20 cellular contexts compared by ENCODE assay signal in genomic region chr2:392181-392920, GRCh38.
DNase-seq lines count a peak whose midpoint lies in the region; ATAC-seq, FAIRE-seq and TF ChIP-seq lines count a peak whose summit lies in the region.
"Had no signal": no experiment of that assay in that cellular context is flagged by ENCODE, and none has a peak within 500 bp of the region (broad histone marks: within the 10 kb centered on the region; RNA-seq: fewer than 3 reads in every experiment).

No MANE protein-coding gene starts in this region.

- DNase-seq in HepG2 (ENCODE audit: low spot score) (no peak), right lobe of liver (no peak), H1 (ENCODE audit: low read depth in 1 of 2, low spot score in 2 of 2) (no peak), neural progenitor cell (ENCODE audit: low spot score) (no peak), upper lobe of right lung (no peak), RPMI8226 (no peak)
- DNase-seq: 8988T, C1 segment of cervical spinal cord, GOT3, Karpas-422, MV-4-11, NCI-H1694, NCI-H2081, NCI-H2171 treated with DMSO at 0.1 percent for 48 hours, NCI-H524 treated with DMSO at 0.1 percent for 48 hours had no signal

- H3K79me2 ChIP-seq in HepG2 (ENCODE audit: insufficient read depth, low read length) = no peaks in the 10 kb centered on the region
- no peaks in the 10 kb centered on the region for H3K79me2 ChIP-seq in H1 (ENCODE audit: control insufficient read depth in 1 of 2, insufficient read depth in 2 of 2, low read length in 2 of 2)
- H3K79me2 ChIP-seq in neural progenitor cell (ENCODE audit: low read depth) = no peaks in the 10 kb centered on the region

- peaks cover 23% of the 10 kb centered on the region for H3K27me3 Mint-ChIP-seq in neural progenitor cell (ENCODE audit: insufficient read depth, low read depth)

- TF ChIP-seq CTCF in HepG2 (CRISPR knock-in tag; IDR thresholded peaks at IDR 0.05) = no peak
- TF ChIP-seq CTCF in right lobe of liver (IDR thresholded peaks at IDR 0.05) = no peak
- no peak for TF ChIP-seq CTCF in H1 (IDR thresholded peaks at IDR 0.05; ENCODE audit: control extremely low read depth in 1 of 3, insufficient read depth in 1 of 3, low read depth in 1 of 3, low read length in 3 of 3)
- TF ChIP-seq CTCF in neural progenitor cell (IDR thresholded peaks at IDR 0.05) = no peak
- no peak for TF ChIP-seq CTCF in upper lobe of right lung (IDR thresholded peaks at IDR 0.05)

- TF ChIP-seq RAD21 in HepG2 (CRISPR knock-in tag; IDR thresholded peaks at IDR 0.05) (no peak), H1 (IDR thresholded peaks at IDR 0.05 in 1 of 2, conservative IDR thresholded peaks at IDR 0.05 in 1 of 2; ENCODE audit: low read depth in 2 of 2, low read length in 2 of 2) (no peak)

- H2BK15ac ChIP-seq in H1 (ENCODE audit: low read length) = no peak overlapping the region

- H3K4me1 Mint-ChIP-seq in neural progenitor cell = peaks cover 49% of the 10 kb centered on the region

- no peak overlapping the region for H3K4ac ChIP-seq in H1 (replicated peaks; ENCODE audit: insufficient read length, low read depth, low read length)

- TF ChIP-seq EP300 in HepG2 (IDR thresholded peaks at IDR 0.05; ENCODE audit: low read depth in 2 of 2, low read length in 2 of 2) (no peak), HepG2 (CRISPR knock-in tag; IDR thresholded peaks at IDR 0.05; ENCODE audit: borderline replicate concordance) (no peak), H1 (IDR thresholded peaks at IDR 0.05; ENCODE audit: borderline replicate concordance in 1 of 2, low read depth in 2 of 2, low read length in 2 of 2) (no peak)

- no peak overlapping the region for H2AK5ac ChIP-seq in H1 (ENCODE audit: low read depth, low read length)

- no peak overlapping the region for H3K23ac ChIP-seq in H1 (ENCODE audit: insufficient read length)

- H3K4me3 ChIP-seq in HepG2 (replicated peaks in 1 of 3; ENCODE audit: insufficient read depth in 1 of 3, low read depth in 2 of 3, low read length in 3 of 3) (no peak overlapping the region), right lobe of liver (no peak overlapping the region), H1 (ENCODE audit: extremely low read depth in 1 of 4, insufficient read depth in 2 of 4, low read depth in 3 of 4, low read length in 4 of 4) (no peak overlapping the region), neural progenitor cell (no peak overlapping the region), upper lobe of right lung (no peak overlapping the region)

- peaks cover 18% of the 10 kb centered on the region for H3F3A ChIP-seq in neural progenitor cell (ENCODE audit: low read depth)

- BruUV-seq in HepG2 (replicated peaks; lab: Mats Ljungman, UMichigan) = no TSS peak

- H2BK5ac ChIP-seq in H1 (ENCODE audit: low read depth, low read length) = no peak overlapping the region

- CTCF ChIA-PET in HepG2 (lab: Yijun Ruan, JAX; ENCODE audit: low intra/inter-chr PET ratio, low total read pairs) (no interaction called here), H1 (lab: Charles Lee; ENCODE audit: partially characterized antibody) (interaction anchor here (0.6 to 1.4 kb wide), 5 partner anchors 10 to 851 kb away, joined by 3 to 5 read pairs (median 4); no protein-coding TSS in a partner anchor)

- H3K23me2 ChIP-seq in H1 (ENCODE audit: low read depth, low read length) = no peaks in the 10 kb centered on the region

- POLR2A ChIA-PET in HepG2 (lab: Yijun Ruan, JAX) = no interaction called here
- POLR2A ChIA-PET in H1 (lab: Charles Lee; ENCODE audit: partially characterized antibody) = no interaction called here

- H3K36me3 Mint-ChIP-seq in neural progenitor cell = peaks cover 6% of the 10 kb centered on the region
- H3K36me3 Mint-ChIP-seq: CD8-positive, alpha-beta T cell had no signal

- peak overlapping the region; percentile 22; the same call in 1 of the 2 replicates for H4K8ac ChIP-seq in H1 (ENCODE audit: extremely low read depth, insufficient read depth, low read length)

- no peaks in the 10 kb centered on the region for H3K79me1 ChIP-seq in H1 (ENCODE audit: low read depth, low read length)

- 51% methylated on average over 30 of the region's 32 CpGs for WGBS in HepG2 (ENCODE audit: low lambda C conversion rate)
- 75% methylated on average over 25 of the region's 32 CpGs for WGBS in right lobe of liver (ENCODE audit: insufficient coverage, low coverage, low lambda C conversion rate, missing lambda C conversion rate)
- WGBS in H1 (ENCODE audit: extremely low coverage in 1 of 2, insufficient coverage in 1 of 2, insufficient read length in 1 of 2, insufficient replicate concordance in 2 of 2, low coverage in 1 of 2, low lambda C conversion rate in 2 of 2, missing lambda C conversion rate in 1 of 2), 2 experiments = 88% methylated on average over 31 of the region's 32 CpGs; no CpG with 5 or more reads in 1 of the 2 experiments

- H4K5ac ChIP-seq in H1 (ENCODE audit: insufficient read length, low read depth, low read length) = no peak overlapping the region

- peaks cover 40% of the 10 kb centered on the region for H3K9me3 Mint-ChIP-seq in neural progenitor cell
- H3K9me3 Mint-ChIP-seq: CD8-positive, alpha-beta T cell had no signal

- H3K27me3 ChIP-seq in HepG2 (ENCODE audit: control insufficient read depth in 1 of 2, insufficient read depth in 2 of 2, low read length in 2 of 2) (peaks cover 5 to 56% of the 10 kb centered on the region in 2 experiments), right lobe of liver (no peaks in the 10 kb centered on the region), H1 (replicated peaks in 1 of 4; ENCODE audit: control insufficient read depth in 3 of 4, extremely low read depth in 1 of 4, insufficient read depth in 3 of 4, low read length in 3 of 4) (no peaks in the 10 kb centered on the region), neural progenitor cell (no peaks in the 10 kb centered on the region), upper lobe of right lung (no peaks in the 10 kb centered on the region)

- H3K18ac ChIP-seq in H1 (ENCODE audit: extremely low read depth, low read length) = no peak overlapping the region

- H4K20me1 ChIP-seq in HepG2 (ENCODE audit: insufficient read depth, low read length) (no peaks in the 10 kb centered on the region), H1 (replicated peaks in 1 of 2; ENCODE audit: control insufficient read depth in 1 of 2, insufficient read depth in 2 of 2, low read length in 2 of 2) (no peaks in the 10 kb centered on the region), neural progenitor cell (ENCODE audit: low read depth) (no peaks in the 10 kb centered on the region)

- no peak overlapping the region for H3K56ac ChIP-seq in H1 (replicated peaks; ENCODE audit: insufficient read length, low read depth, low read length)

- H2BK12ac ChIP-seq in H1 (ENCODE audit: low read depth, low read length) = no peak overlapping the region

- H2BK20ac ChIP-seq in H1 (ENCODE audit: low read length) = no peak overlapping the region

- H4K91ac ChIP-seq in H1 (replicated peaks; ENCODE audit: insufficient read length, low read length) = no peak overlapping the region

- FAIRE-seq in HepG2 (lab: Jason Lieb, UNC) (no peak), H1 (lab: Jason Lieb, UNC) (no peak)

- H3K4me1 ChIP-seq in HepG2 (ENCODE audit: insufficient read depth, low read length) (no peaks in the 10 kb centered on the region), right lobe of liver (no peaks in the 10 kb centered on the region), H1 (replicated peaks in 1 of 4; ENCODE audit: control insufficient read depth in 3 of 4, insufficient read depth in 4 of 4, low read length in 3 of 4) (no peaks in the 10 kb centered on the region; a peak in 1 of 7 replicates), neural progenitor cell (peaks cover 5% of the 10 kb centered on the region), upper lobe of right lung (no peaks in the 10 kb centered on the region)

- intact Hi-C loops in HepG2 (cut with micrococcal nuclease; ENCODE audit: unreplicated experiment) = no loop called here
- intact Hi-C loops in right lobe of liver (cut with DNase I) = no loop called here
- intact Hi-C loops in upper lobe of right lung (cut with DNase I) = no loop called here

- no peak overlapping the region for H3K14ac ChIP-seq in H1 (ENCODE audit: insufficient read length)

- no peak for TF ChIP-seq POLR2A in HepG2 (IDR thresholded peaks at IDR 0.05; ENCODE audit: insufficient read depth in 1 of 2, low read depth in 2 of 2, low read length in 2 of 2)
- no peak for TF ChIP-seq POLR2A in right lobe of liver (IDR thresholded peaks at IDR 0.05)
- no peak for TF ChIP-seq POLR2A in H1 (IDR thresholded peaks at IDR 0.05; ENCODE audit: control extremely low read depth in 1 of 2, low read depth in 2 of 2, low read length in 2 of 2)

- H2AFZ ChIP-seq in HepG2 (ENCODE audit: low read length) = no peak overlapping the region
- no peak overlapping the region for H2AFZ ChIP-seq in H1 (ENCODE audit: low read length)
- H2AFZ ChIP-seq in neural progenitor cell (replicated peaks) = no peak overlapping the region

- no peak overlapping the region for H3K4me2 ChIP-seq in HepG2 (ENCODE audit: low read depth, low read length)
- no peak overlapping the region for H3K4me2 ChIP-seq in H1 (ENCODE audit: insufficient read depth in 1 of 2, low read depth in 2 of 2, low read length in 2 of 2)
- no peak overlapping the region for H3K4me2 ChIP-seq in neural progenitor cell

- no peak overlapping the region for H2BK120ac ChIP-seq in H1 (replicated peaks; ENCODE audit: low read depth, low read length)

- H3K9me3 ChIP-seq in HepG2 (ENCODE audit: low read length) (peaks cover 10% of the 10 kb centered on the region; the same call in 1 of the 2 replicates), right lobe of liver (no peaks in the 10 kb centered on the region), H1 (ENCODE audit: insufficient read depth in 2 of 2, low read depth in 1 of 2, low read length in 1 of 2) (0 out of 4 replicates have a peak, but pooled peaks cover 0 to 3% of the 10 kb centered on the region in 2 experiments), neural progenitor cell (ENCODE audit: low read depth) (peaks cover 6% of the 10 kb centered on the region), upper lobe of right lung (no peaks in the 10 kb centered on the region)

- H3K27ac Mint-ChIP-seq in neural progenitor cell = peak overlapping the region; percentile 97
- H3K27ac Mint-ChIP-seq: CD8-positive, alpha-beta T cell had no signal

- H3K36me3 ChIP-seq in HepG2 (replicated peaks in 1 of 2; ENCODE audit: control insufficient read depth in 1 of 2, insufficient read depth in 2 of 2, low read length in 2 of 2) = no peaks in the 10 kb centered on the region
- H3K36me3 ChIP-seq in right lobe of liver = no peaks in the 10 kb centered on the region
- no peaks in the 10 kb centered on the region for H3K36me3 ChIP-seq in H1 (ENCODE audit: control insufficient read depth in 2 of 4, insufficient read depth in 4 of 4, low read length in 3 of 4)
- no peaks in the 10 kb centered on the region for H3K36me3 ChIP-seq in neural progenitor cell
- H3K36me3 ChIP-seq in upper lobe of right lung = no peaks in the 10 kb centered on the region

- no peak overlapping the region for H3K27ac ChIP-seq in HepG2 (ENCODE audit: extremely low read length, insufficient read depth, low read length)
- H3K27ac ChIP-seq in right lobe of liver = no peak overlapping the region
- H3K27ac ChIP-seq in H1 (ENCODE audit: low read depth, low read length) = no peak overlapping the region
- H3K27ac ChIP-seq in neural progenitor cell = no peak overlapping the region
- H3K27ac ChIP-seq in upper lobe of right lung = no peak overlapping the region

- H3K9ac ChIP-seq in HepG2 (ENCODE audit: insufficient read depth, low read depth, low read length) (no peak overlapping the region), H1 (replicated peaks in 1 of 4; ENCODE audit: extremely low read depth in 1 of 4, low read depth in 3 of 4, low read length in 3 of 4) (no peak overlapping the region), neural progenitor cell (no peak overlapping the region)

- ATAC-seq in HepG2 = no peak
- no peak for ATAC-seq in right lobe of liver
- no peak for ATAC-seq in upper lobe of right lung
- no peak for ATAC-seq in HG03354 (IDR thresholded peaks at IDR 0.05; ENCODE audit: poor library complexity, severe bottlenecking, unreplicated experiment)
- no peak for ATAC-seq in GM19452 (IDR thresholded peaks at IDR 0.05; ENCODE audit: unreplicated experiment)
- ATAC-seq: CD8-positive, alpha-beta T cell; HCT116; SK-N-SH treated with all-trans-retinoic acid at 6 μM for 48 hours had no signal

- in situ Hi-C loops in HepG2 (cut with HindIII; ENCODE audit: extremely low pct_ligation_motif_present, low pct_unique_long_range_greater_than_20kb) = no loop called here

- H3K4me3 Mint-ChIP-seq in neural progenitor cell = no peak overlapping the region
- H3K4me3 Mint-ChIP-seq: CD8-positive, alpha-beta T cell had no signal
